Comparison of ENCODE assay signal across 27 cellular contexts in the genomic region with DNA sequence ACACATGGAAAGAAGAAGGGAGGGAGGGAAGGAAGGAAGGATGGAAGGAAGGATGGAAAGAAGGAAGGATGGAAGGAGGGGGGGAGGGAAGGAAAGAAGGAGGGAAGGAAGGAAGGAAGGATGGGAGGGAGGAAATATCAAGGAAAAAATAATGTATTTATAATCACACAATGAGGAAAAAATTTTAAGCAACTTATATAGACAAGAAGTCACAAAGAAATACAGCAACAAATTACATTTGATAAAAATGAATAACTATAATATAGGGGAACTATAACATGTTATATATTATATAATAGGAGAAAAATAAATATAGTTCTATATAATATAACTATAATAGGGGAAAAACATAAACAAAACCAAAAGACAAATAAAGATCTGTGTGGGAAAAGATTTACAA.
"Had no signal": no experiment of that assay in that cellular context is flagged by ENCODE, and none has a peak within 500 bp of the region (broad histone marks: within the 10 kb centered on the region; RNA-seq: fewer than 3 reads in every experiment).

No MANE protein-coding gene starts in this region.

- H3K36me3 ChIP-seq: adrenal gland, ascending aorta, breast epithelium, cardiac muscle cell, colonic mucosa, gastrocnemius medialis, heart left ventricle had no signal

- ATAC-seq: activated CD4-positive, alpha-beta T cell treated with anti-CD3 and anti-CD28 coated beads for 36 hours; activated CD8-positive, alpha-beta memory T cell treated with anti-CD3 and anti-CD28 coated beads, Interleukin-2, amount 10 ng/mL, durations not matched to agents 7 days and 5 days; activated CD8-positive, alpha-beta T cell treated with anti-CD3 and anti-CD28 coated beads, Interleukin-2, amount 10 ng/mL, durations not matched to agents 7 days and 5 days; activated naive CD8-positive, alpha-beta T cell treated with anti-CD3 and anti-CD28 coated beads, Interleukin-2, amount 50 U/mL, for 24 hours; esophagus mucosa; gastrocnemius medialis; heart left ventricle had no signal

- H3K4me3 ChIP-seq: adrenal gland, ascending aorta, breast epithelium, cardiac muscle cell, colonic mucosa, gastrocnemius medialis, heart left ventricle had no signal

- H3K27ac ChIP-seq: adrenal gland, ascending aorta, breast epithelium, cardiac muscle cell, colonic mucosa, gastrocnemius medialis, heart left ventricle had no signal

- DNase-seq: activated CD4-positive, alpha-beta memory T cell treated with anti-CD3 and anti-CD28 coated beads for 36 hours; activated CD4-positive, alpha-beta T cell treated with anti-CD3 and anti-CD28 coated beads for 36 hours; activated CD4-positive, alpha-beta T cell treated with anti-CD3 and anti-CD28 coated beads, Interleukin-2, amount 10 ng/mL, durations not matched to agents 24 days and 14 days; activated CD4-positive, CD25-positive, alpha-beta regulatory T cell; activated CD4-positive, CD25-positive, alpha-beta regulatory T cell treated with anti-CD3 and anti-CD28 coated beads, Interleukin-2, amount 50 U/mL, for 72 hours; activated CD8-positive, alpha-beta memory T cell treated with anti-CD3 and anti-CD28 coated beads, Interleukin-2, amount 10 ng/mL, durations not matched to agents 7 days and 5 days; activated CD8-positive, alpha-beta memory T cell treated with anti-CD3 and anti-CD28 coated beads, Interleukin-2, amount 50 U/mL, for 4 hours; activated CD8-positive, alpha-beta T cell treated with anti-CD3 and anti-CD28 coated beads, Interleukin-2, amount 10 ng/mL, durations not matched to agents 7 days and 5 days; activated effector memory CD4-positive, alpha-beta T cell treated with anti-CD3 and anti-CD28 coated beads, Interleukin-2, amount 50 U/mL, for 16 hours; activated naive CD4-positive, alpha-beta T cell treated with anti-CD3 and anti-CD28 coated beads for 36 hours; activated naive CD8-positive, alpha-beta T cell treated with anti-CD3 and anti-CD28 coated beads for 36 hours; activated naive CD8-positive, alpha-beta T cell treated with anti-CD3 and anti-CD28 coated beads, Interleukin-2, amount 50 U/mL, for 24 hours; activated T-cell treated with anti-CD3 and anti-CD28 coated beads, Interleukin-2, amount 50 U/mL, for 1 hour; activated T-cell treated with anti-CD3 and anti-CD28 coated beads, Interleukin-2, amount 50 U/mL, for 48 hours; adrenal gland; colonic mucosa; effector memory CD4-positive, alpha-beta T cell; endodermal cell; foreskin fibroblast; gastrocnemius medialis; glutamatergic neuron; heart left ventricle; T-helper 2 cell had no signal

- H3K4me1 ChIP-seq: adrenal gland, ascending aorta, breast epithelium, colonic mucosa, gastrocnemius medialis, heart left ventricle had no signal

- H3K27me3 ChIP-seq: adrenal gland, ascending aorta, breast epithelium, cardiac muscle cell, colonic mucosa, gastrocnemius medialis, heart left ventricle had no signal

- H3K9me3 ChIP-seq: adrenal gland, ascending aorta, breast epithelium, colonic mucosa, gastrocnemius medialis, heart left ventricle had no signal
